Comparison of ENCODE assay signal across 20 cellular contexts in genomic region chr1:208917719-208918118, GRCh38.
DNase-seq lines count a peak whose midpoint lies in the region; ATAC-seq and TF ChIP-seq lines count a peak whose summit lies in the region.
"Had no signal": no experiment of that assay in that cellular context is flagged by ENCODE, and none has a peak within 500 bp of the region (broad histone marks: within the 10 kb centered on the region; RNA-seq: fewer than 3 reads in every experiment).

No MANE protein-coding gene starts in this region.

- no peak overlapping the region for H3K18ac ChIP-seq in mesendoderm (ENCODE audit: low read length)

- H3K79me1 ChIP-seq in mesendoderm (ENCODE audit: low read length): no peaks in the 10 kb centered on the region

- no peaks in the 10 kb centered on the region for H3K79me2 ChIP-seq in mammary epithelial cell (ENCODE audit: insufficient read depth, low read length)
- no peaks in the 10 kb centered on the region for H3K79me2 ChIP-seq in mesendoderm (ENCODE audit: control insufficient read depth, insufficient read depth, low read length)

- H3K23ac ChIP-seq in mesendoderm (ENCODE audit: low read length): no peak overlapping the region

- no peak overlapping the region for H4K5ac ChIP-seq in mesendoderm (ENCODE audit: low read length)

- H3K4ac ChIP-seq in mesendoderm (ENCODE audit: low read depth, low read length): no peak overlapping the region

- TF ChIP-seq CTCF in MCF 10A (IDR thresholded peaks at IDR 0.05; ENCODE audit: unreplicated experiment) (no peak), breast epithelium (IDR thresholded peaks at IDR 0.05) (no peak), mammary epithelial cell (conservative IDR thresholded peaks at IDR 0.05 in 1 of 2, IDR thresholded peaks at IDR 0.05 in 1 of 2; ENCODE audit: extremely low read depth in 1 of 2, insufficient read depth in 1 of 2, low read depth in 1 of 2, low read length in 2 of 2) (no peak)

- H3K56ac ChIP-seq in mesendoderm (ENCODE audit: low read length): no peak overlapping the region

- H4K20me1 ChIP-seq in mammary epithelial cell (ENCODE audit: insufficient read depth, low read length): no peaks in the 10 kb centered on the region

- H2BK5ac ChIP-seq in mesendoderm (ENCODE audit: low read length): no peak overlapping the region

- H3K9me3 ChIP-seq in breast epithelium (no peaks in the 10 kb centered on the region), mammary epithelial cell (replicated peaks; ENCODE audit: insufficient read depth, low read length) (no peaks in the 10 kb centered on the region)
- H3K9me3 ChIP-seq: BE2C, Caco-2, SJSA1 had no signal

- H3K4me1 Mint-ChIP-seq in MCF 10A (ENCODE audit: insufficient read depth, unreplicated experiment): peaks cover 32% of the 10 kb centered on the region
- H3K4me1 Mint-ChIP-seq: CD4-positive, CD25-positive, alpha-beta regulatory T cell had no signal

- H3K27ac Mint-ChIP-seq in MCF 10A (ENCODE audit: low read depth, unreplicated experiment): peak overlapping the region; percentile 63
- H3K27ac Mint-ChIP-seq: CD4-positive, CD25-positive, alpha-beta regulatory T cell had no signal

- no peaks in the 10 kb centered on the region for H3K27me3 Mint-ChIP-seq in MCF 10A (ENCODE audit: insufficient read depth, unreplicated experiment)
- H3K27me3 Mint-ChIP-seq: CD4-positive, CD25-positive, alpha-beta regulatory T cell had no signal

- H3K27ac ChIP-seq in breast epithelium (no peak overlapping the region), mammary epithelial cell (ENCODE audit: insufficient read depth, low read depth, low read length) (peak overlapping the region; percentile 47), mesendoderm (ENCODE audit: low read depth, low read length) (peak overlapping the region; percentile 63)

- H3K9ac ChIP-seq in mammary epithelial cell (ENCODE audit: insufficient read depth, low read length): no peak overlapping the region
- H3K9ac ChIP-seq in mesendoderm (ENCODE audit: low read length): no peak overlapping the region

- TF ChIP-seq POLR2A in breast epithelium (IDR thresholded peaks at IDR 0.05): no peak

- no peaks in the 10 kb centered on the region for H3K9me3 Mint-ChIP-seq in MCF 10A (ENCODE audit: unreplicated experiment)

- 32% methylated on average over 3 of the region's 3 CpGs for WGBS in mammary epithelial cell (ENCODE audit: low coverage, missing lambda C conversion rate)
- WGBS in mesendoderm (ENCODE audit: extremely low coverage, insufficient coverage, low lambda C conversion rate): no CpG with 5 or more reads among the region's 3 CpGs

- H3K4me3 ChIP-seq in breast epithelium (no peak overlapping the region), mammary epithelial cell (replicated peaks in 1 of 3; ENCODE audit: insufficient read depth in 1 of 3, low read depth in 2 of 3, low read length in 3 of 3) (no peak overlapping the region), mesendoderm (ENCODE audit: low read length) (no peak overlapping the region)
- H3K4me3 ChIP-seq: SJSA1 had no signal

- H3K4me1 ChIP-seq in breast epithelium (no peaks in the 10 kb centered on the region), mammary epithelial cell (ENCODE audit: insufficient read depth, low read length) (peaks cover 32% of the 10 kb centered on the region), mesendoderm (ENCODE audit: control insufficient read depth, low read depth, low read length) (no peaks in the 10 kb centered on the region)
- H3K4me1 ChIP-seq: BE2C, Caco-2 had no signal

- in situ Hi-C loops in mammary epithelial cell (cut with MboI; ENCODE audit: low sequenced_read_pairs in 2 of 2): no loop called here

- H3K4me2 ChIP-seq in mammary epithelial cell (ENCODE audit: insufficient read depth, low read depth, low read length) (peak overlapping the region; percentile 42), mesendoderm (ENCODE audit: low read length) (no peak overlapping the region)

- peak; percentile 68 for DNase-seq in MCF 10A (ENCODE audit: unreplicated experiment)
- DNase-seq in breast epithelium (ENCODE audit: low spot score in 2 of 2): no peak
- DNase-seq in mammary epithelial cell: peak; percentile 78
- peak; percentile 27 for DNase-seq in mesendoderm
- no peak for DNase-seq in NCI-H1436 treated with DMSO at 0.1 percent for 48 hours (lab: John Stamatoyannopoulos, UW)
- DNase-seq: BE2C; Caco-2; CD4-positive, CD25-positive, alpha-beta regulatory T cell; GF-D8; KBM-7; NCI-H2029; NCI-H2171 treated with DMSO at 0.1 percent for 48 hours; NCI-H510A; NCI-H774; RPMI8226 had no signal

- ATAC-seq in HG02981 (IDR thresholded peaks at IDR 0.05; ENCODE audit: unreplicated experiment): no peak
- no peak for ATAC-seq in GM18498 (IDR thresholded peaks at IDR 0.05; ENCODE audit: unreplicated experiment)
- no peak for ATAC-seq in HG03457 (IDR thresholded peaks at IDR 0.05; ENCODE audit: unreplicated experiment)
- ATAC-seq: HepG2 had no signal

- no peaks in the 10 kb centered on the region for H3K36me3 Mint-ChIP-seq in MCF 10A (ENCODE audit: insufficient read depth, unreplicated experiment)
- H3K36me3 Mint-ChIP-seq: CD4-positive, CD25-positive, alpha-beta regulatory T cell had no signal

- CTCF ChIA-PET in MCF 10A (lab: Yijun Ruan, JAX) (interaction anchor here (1.7 kb wide), 1 partner anchor 9 kb away, joined by 5 read pairs; no protein-coding TSS in a partner anchor), mammary epithelial cell (lab: Charles Lee; ENCODE audit: low non-redundant PET) (no interaction called here)

- dilution Hi-C loops in mammary epithelial cell (cut with HindIII; ENCODE audit: low sequenced_read_pairs): no loop called here

- POLR2A ChIA-PET in MCF 10A (lab: Yijun Ruan, JAX): interaction anchor here (0.7 to 1.7 kb wide), 4 partner anchors 14 to 110 kb away, joined by 3 to 5 read pairs (median 4); no protein-coding TSS in a partner anchor

- H3K27me3 ChIP-seq in breast epithelium (no peaks in the 10 kb centered on the region), mammary epithelial cell (ENCODE audit: insufficient read depth, low read length) (no peaks in the 10 kb centered on the region), mesendoderm (ENCODE audit: insufficient read depth, low read length, poor library complexity) (no peaks in the 10 kb centered on the region)
- H3K27me3 ChIP-seq: BE2C, SJSA1 had no signal

- H3K36me3 ChIP-seq in breast epithelium (no peaks in the 10 kb centered on the region), mammary epithelial cell (ENCODE audit: insufficient read depth, low read length) (no peaks in the 10 kb centered on the region), mesendoderm (ENCODE audit: control insufficient read depth, insufficient read depth, low read length) (no peaks in the 10 kb centered on the region)
- H3K36me3 ChIP-seq: BE2C, SJSA1 had no signal

- H3K4me3 Mint-ChIP-seq in MCF 10A (ENCODE audit: unreplicated experiment): no peak overlapping the region
- H3K4me3 Mint-ChIP-seq: CD4-positive, CD25-positive, alpha-beta regulatory T cell had no signal

- no peak overlapping the region for H4K8ac ChIP-seq in mesendoderm (ENCODE audit: low read depth, low read length)

- intact Hi-C loops in MCF 10A (cut with micrococcal nuclease): loop anchor here (5.0 kb wide), 2 partner anchors 70 to 110 kb away; no protein-coding TSS in a partner anchor
- intact Hi-C loops in breast epithelium (cut with DNase I; ENCODE audit: low total_unique reads): no loop called here
- intact Hi-C loops in mammary epithelial cell (cut with micrococcal nuclease): loop anchor here (5.0 kb wide), 2 partner anchors 70 to 110 kb away; no protein-coding TSS in a partner anchor

- BruUV-seq in MCF 10A (replicated peaks; lab: Mats Ljungman, UMichigan): no TSS peak
- no TSS peak for BruUV-seq in mammary epithelial cell (replicated peaks; lab: Mats Ljungman, UMichigan)

- no peak overlapping the region for H2BK120ac ChIP-seq in mesendoderm (ENCODE audit: low read depth, low read length)

- no peak overlapping the region for H2AK5ac ChIP-seq in mesendoderm (ENCODE audit: low read length)

- peak overlapping the region; percentile 55 for H2AFZ ChIP-seq in mammary epithelial cell (ENCODE audit: low read depth, low read length)

- no peak overlapping the region for H2BK15ac ChIP-seq in mesendoderm (replicated peaks; ENCODE audit: low read depth)

Comparison
In these comparisons a context has a peak if more than half of its experiments do, and no peak if none do; other contexts are left out.
1. DNase-seq: peak in MCF 10A (single experiment), mammary epithelial cell (single experiment) and mesendoderm (single experiment); none in breast epithelium (0 of 2) and NCI-H1436 treated with DMSO at 0.1 percent for 48 hours (single experiment).
2. H3K27ac ChIP-seq: peak in mammary epithelial cell (single experiment) and mesendoderm (single experiment); none in breast epithelium (0 of 2).